Comparison of ENCODE assay signal across 20 cellular contexts in the genomic region with DNA sequence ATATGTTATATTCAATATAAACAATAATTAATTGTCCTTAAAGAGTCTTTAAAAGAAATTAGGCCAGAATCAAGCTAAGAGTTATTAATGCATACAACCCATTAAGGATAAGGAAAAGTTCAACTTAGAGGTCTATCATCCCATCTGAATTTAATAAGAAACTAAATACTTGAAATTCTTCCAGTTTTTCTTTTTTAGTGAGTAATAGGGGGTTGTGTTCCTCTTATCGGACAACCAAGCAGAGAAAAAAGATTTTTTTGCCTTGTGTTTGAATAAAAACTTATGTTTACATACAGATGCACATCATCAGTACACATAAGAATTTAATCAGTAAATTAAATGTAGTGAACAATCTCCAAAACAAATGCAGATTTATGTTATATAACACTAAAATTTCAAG.
"Had no signal": no experiment of that assay in that cellular context is flagged by ENCODE, and none has a peak within 500 bp of the region (broad histone marks: within the 10 kb centered on the region; RNA-seq: fewer than 3 reads in every experiment).

No MANE protein-coding gene starts in this region.

- ATAC-seq: activated CD8-positive, alpha-beta T cell treated with anti-CD3 and anti-CD28 coated beads, Interleukin-2, amount 10 ng/mL, durations not matched to agents 7 days and 5 days; activated naive CD4-positive, alpha-beta T cell treated with anti-CD3 and anti-CD28 coated beads, Interleukin-2, amount 50 U/mL, for 72 hours; stimulated activated memory B cell treated with anti-CD40 and anti-IgM and Interleukin-4, amounts not matched to agents 10 μg/mL and 1 μg/mL and 100 μg/mL, for 72 hours had no signal

- H3K9me3 ChIP-seq: left ventricle myocardium inferior, tibial nerve had no signal

- H3K27me3 Mint-ChIP-seq: activated B cell treated with CpG ODN at 0.5 μM for 24 hours; brain; memory B cell; stimulated activated memory B cell treated with anti-CD40 and anti-IgM and Interleukin-4, amounts not matched to agents 10 μg/mL and 1 μg/mL and 100 μg/mL, for 72 hours had no signal

- H3K36me3 Mint-ChIP-seq: activated naive CD4-positive, alpha-beta T cell treated with anti-CD3 and anti-CD28 coated beads, Interleukin-2, amount 50 U/mL, for 72 hours had no signal

- H3K4me3 ChIP-seq: left ventricle myocardium inferior, tibial nerve had no signal

- H3K36me3 ChIP-seq: left ventricle myocardium inferior, tibial nerve had no signal

- H3K27ac ChIP-seq: left ventricle myocardium inferior, tibial nerve had no signal

- H3K4me3 Mint-ChIP-seq: activated B cell treated with CpG ODN at 0.5 μM for 24 hours; activated CD8-positive, alpha-beta T cell treated with anti-CD3 and anti-CD28 coated beads, Interleukin-2, amount 10 ng/mL, durations not matched to agents 7 days and 5 days; brain; memory B cell; nephron progenitor cell; stimulated activated memory B cell treated with anti-CD40 and anti-IgM and Interleukin-4, amounts not matched to agents 10 μg/mL and 1 μg/mL and 100 μg/mL, for 72 hours had no signal

- H3K27me3 ChIP-seq: tibial nerve had no signal

- DNase-seq: activated B cell treated with CpG ODN at 0.5 μM for 24 hours; activated CD4-positive, alpha-beta T cell treated with anti-CD3 and anti-CD28 coated beads for 48 hours; activated CD8-positive, alpha-beta memory T cell treated with anti-CD3 and anti-CD28 coated beads, Interleukin-2, amount 50 U/mL, for 4 hours; activated CD8-positive, alpha-beta T cell treated with anti-CD3 and anti-CD28 coated beads, Interleukin-2, amount 10 ng/mL, durations not matched to agents 7 days and 5 days; activated effector memory CD4-positive, alpha-beta T cell treated with anti-CD3 and anti-CD28 coated beads, Interleukin-2, amount 50 U/mL, for 16 hours; activated T-cell treated with anti-CD3 and anti-CD28 coated beads, Interleukin-2, amount 50 U/mL, for 48 hours; amygdala; central memory CD4-positive, alpha-beta T cell; effector CD8-positive, alpha-beta T cell; hypothalamus; left ventricle myocardium inferior; nephron progenitor cell; occipital lobe; substantia nigra; T-helper 2 cell had no signal

- H3K9me3 Mint-ChIP-seq: stimulated activated memory B cell treated with anti-CD40 and anti-IgM and Interleukin-4, amounts not matched to agents 10 μg/mL and 1 μg/mL and 100 μg/mL, for 72 hours had no signal

- H3K27ac Mint-ChIP-seq: activated B cell treated with CpG ODN at 0.5 μM for 24 hours; activated CD8-positive, alpha-beta T cell treated with anti-CD3 and anti-CD28 coated beads, Interleukin-2, amount 10 ng/mL, durations not matched to agents 7 days and 5 days; activated naive CD4-positive, alpha-beta T cell treated with anti-CD3 and anti-CD28 coated beads, Interleukin-2, amount 50 U/mL, for 72 hours; brain; memory B cell; stimulated activated memory B cell treated with anti-CD40 and anti-IgM and Interleukin-4, amounts not matched to agents 10 μg/mL and 1 μg/mL and 100 μg/mL, for 72 hours had no signal
